ENCODE assay signal across 21 cellular contexts in the genomic region with DNA sequence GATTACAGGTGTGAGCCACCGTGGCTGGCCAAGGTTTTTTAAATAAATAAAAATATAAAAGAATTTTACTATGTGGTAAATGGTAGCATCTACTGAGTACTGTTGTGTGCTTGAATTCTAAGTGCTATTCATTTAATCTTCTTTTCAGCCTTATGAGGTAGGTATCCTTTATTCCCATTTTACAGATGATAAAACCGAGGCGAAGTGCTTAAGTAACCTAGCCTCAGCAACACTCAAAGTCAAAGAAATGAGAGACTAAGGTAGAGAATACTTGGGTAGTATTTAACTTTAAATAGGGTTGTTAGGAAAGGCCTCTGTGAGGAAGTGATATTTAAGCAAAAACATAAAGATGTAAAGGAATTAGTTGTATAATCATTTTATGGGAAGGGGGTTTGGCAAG.
"Had no signal": no experiment of that assay in that cellular context is flagged by ENCODE, and none has a peak within 500 bp of the region (broad histone marks: within the 10 kb centered on the region; RNA-seq: fewer than 3 reads in every experiment).

No MANE protein-coding gene starts in this region.

- H3K9me3 Mint-ChIP-seq: dendritic cell treated with granulocyte-macrophage colony-stimulating factor and Interleukin-4, amounts not matched to agents 40 ng/mL and 50 ng/mL, for 4 days; effector memory CD8-positive, alpha-beta T cell had no signal

- H3K4me1 ChIP-seq: colonic mucosa had no signal

- H2AFZ ChIP-seq: hepatocyte had no signal

- H3K36me3 Mint-ChIP-seq: immature natural killer cell had no signal

- H3K4me3 Mint-ChIP-seq: dendritic cell treated with granulocyte-macrophage colony-stimulating factor and Interleukin-4, amounts not matched to agents 40 ng/mL and 50 ng/mL, for 4 days; effector memory CD8-positive, alpha-beta T cell; immature natural killer cell; mesothelial cell of epicardium had no signal

- H3K4me3 ChIP-seq: colonic mucosa, esophagus muscularis mucosa, gastroesophageal sphincter, heart left ventricle, hepatocyte, left lung, lower lobe of right lung, mucosa of descending colon had no signal

- ATAC-seq: effector memory CD8-positive, alpha-beta T cell; gastroesophageal sphincter; heart left ventricle; left lung; left ventricle myocardium superior; lower lobe of right lung; mucosa of descending colon had no signal

- H3K36me3 ChIP-seq: colonic mucosa, esophagus muscularis mucosa, gastroesophageal sphincter, heart left ventricle, left lung, lower lobe of right lung had no signal

- H3K4me2 ChIP-seq: hepatocyte had no signal

- H3K9me3 ChIP-seq: colonic mucosa, mucosa of descending colon had no signal

- H3K27ac Mint-ChIP-seq: dendritic cell treated with granulocyte-macrophage colony-stimulating factor and Interleukin-4, amounts not matched to agents 40 ng/mL and 50 ng/mL, for 4 days; effector memory CD8-positive, alpha-beta T cell; mesothelial cell of epicardium had no signal

- H3K27ac ChIP-seq: colonic mucosa, esophagus muscularis mucosa, foreskin keratinocyte, gastroesophageal sphincter, heart left ventricle, hepatocyte, left lung, lower lobe of right lung had no signal

- DNase-seq: colonic mucosa; cortex of kidney; effector CD8-positive, alpha-beta T cell; effector memory CD8-positive, alpha-beta T cell; foreskin keratinocyte; heart left ventricle; hypothalamus; immature natural killer cell; islet precursor cell; kidney; kidney glomerular epithelial cell; left lung; left ventricle myocardium superior; lower lobe of right lung; mesenchymal stem cell; mucosa of descending colon had no signal

- H3K27me3 ChIP-seq: colonic mucosa, esophagus muscularis mucosa, foreskin keratinocyte, gastroesophageal sphincter, heart left ventricle, hepatocyte, left lung had no signal
